In the genomic region with DNA sequence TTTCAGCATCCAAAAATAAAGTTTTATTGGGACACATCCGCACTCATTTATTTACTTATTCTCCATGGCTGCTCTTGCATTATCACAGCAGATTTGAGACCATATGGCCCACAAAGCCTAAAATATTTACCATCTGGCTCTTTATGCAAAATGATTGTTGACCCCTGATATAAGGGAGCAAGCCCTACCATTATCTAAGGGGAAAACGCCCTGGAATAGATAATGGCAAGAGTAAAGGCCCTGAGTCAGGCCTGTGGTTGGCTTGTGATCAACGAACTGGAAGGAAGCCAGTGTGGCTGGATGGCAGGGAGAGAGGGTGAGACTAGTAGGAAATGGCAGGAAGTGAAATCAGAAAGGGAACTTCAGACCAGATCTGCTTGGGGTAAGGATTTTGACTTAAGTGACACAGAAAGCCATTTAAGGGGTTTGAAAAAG, we compare ENCODE assay signal across 9 cellular contexts. TPM values are rescaled to one million over a fixed set of nuclear protein-coding genes. Genes with fewer than 3 reads are reported as not detected.
DNase-seq lines count a peak whose midpoint lies in the region; ATAC-seq and TF ChIP-seq lines count a peak whose summit lies in the region.
"Had no signal": no experiment of that assay in that cellular context is flagged by ENCODE, and none has a peak within 500 bp of the region (broad histone marks: within the 10 kb centered on the region; RNA-seq: fewer than 3 reads in every experiment).

No MANE protein-coding gene starts in this region.

- in situ Hi-C loops in GM23248 (cut with MboI): no loop called here

- WGBS in GM23248 (ENCODE audit: low coverage in 1 of 2, low lambda C conversion rate in 2 of 2, missing lambda C conversion rate in 2 of 2), 2 experiments: 41 to 51% methylated on average over 3 of the region's 3 CpGs

- no peak overlapping the region for H2AFZ ChIP-seq in GM23248

- TF ChIP-seq CTCF in epithelial cell of esophagus (IDR thresholded peaks at IDR 0.05; ENCODE audit: insufficient read depth, low read depth, low read length, missing control alignments): no peak
- TF ChIP-seq CTCF in CD8-positive, alpha-beta T cell (IDR thresholded peaks at IDR 0.05): no peak

- peaks cover 1 to 9% of the 10 kb centered on the region in 2 donors for H3K27me3 Mint-ChIP-seq in CD8-positive, alpha-beta memory T cell
- H3K27me3 Mint-ChIP-seq in CD8-positive, alpha-beta T cell (ENCODE audit: low read depth): peaks cover 3% of the 10 kb centered on the region
- no peaks in the 10 kb centered on the region for H3K27me3 Mint-ChIP-seq in activated T-cell treated with anti-CD3 and anti-CD28 coated beads, Interleukin-2, amount 50 U/mL, for 24 hours

- H3K4me3 Mint-ChIP-seq in CD8-positive, alpha-beta memory T cell: no peak overlapping the region
- H3K4me3 Mint-ChIP-seq in CD8-positive, alpha-beta T cell: no peak overlapping the region
- no peak overlapping the region for H3K4me3 Mint-ChIP-seq in activated T-cell treated with anti-CD3 and anti-CD28 coated beads, Interleukin-2, amount 50 U/mL, for 24 hours

- no peak overlapping the region for H3K4me2 ChIP-seq in GM23248 (ENCODE audit: unreplicated experiment)

- H4K20me1 ChIP-seq in GM23248 (ENCODE audit: insufficient read depth): no peaks in the 10 kb centered on the region

- no peaks in the 10 kb centered on the region for H3K9me3 Mint-ChIP-seq in CD8-positive, alpha-beta memory T cell
- no peaks in the 10 kb centered on the region for H3K9me3 Mint-ChIP-seq in CD8-positive, alpha-beta T cell
- no peaks in the 10 kb centered on the region for H3K9me3 Mint-ChIP-seq in activated T-cell treated with anti-CD3 and anti-CD28 coated beads, Interleukin-2, amount 50 U/mL, for 24 hours

- intact Hi-C loops in CD8-positive, alpha-beta T cell (cut with DNase I, micrococcal nuclease): no loop called here

- H3K4me3 ChIP-seq in GM23248 (no peak overlapping the region), epithelial cell of esophagus (ENCODE audit: low read length) (no peak overlapping the region)
- H3K4me3 ChIP-seq in CD8-positive, alpha-beta memory T cell (ENCODE audit: low read length): no peak overlapping the region
- no peak overlapping the region for H3K4me3 ChIP-seq in CD8-positive, alpha-beta T cell (ENCODE audit: low read depth, low read length)

- no peak overlapping the region for H3K9ac ChIP-seq in GM23248

- H3F3A ChIP-seq in GM23248 (ENCODE audit: insufficient read depth): no peaks in the 10 kb centered on the region; the same call in 1 of the 2 replicates

- no peaks in the 10 kb centered on the region for H3K27me3 ChIP-seq in GM23248 (replicated peaks; ENCODE audit: insufficient read depth)
- no peaks in the 10 kb centered on the region for H3K27me3 ChIP-seq in CD8-positive, alpha-beta memory T cell (ENCODE audit: insufficient read depth, low read length, poor library complexity, severe bottlenecking)
- no peaks in the 10 kb centered on the region for H3K27me3 ChIP-seq in CD8-positive, alpha-beta T cell (ENCODE audit: insufficient read depth, low read length)

- no peaks in the 10 kb centered on the region for H3K36me3 ChIP-seq in GM23248 (ENCODE audit: low read depth)
- no peaks in the 10 kb centered on the region for H3K36me3 ChIP-seq in CD8-positive, alpha-beta memory T cell (ENCODE audit: insufficient read depth, low read length)
- no peaks in the 10 kb centered on the region for H3K36me3 ChIP-seq in CD8-positive, alpha-beta T cell (ENCODE audit: insufficient read depth, low read length)

- H3K36me3 Mint-ChIP-seq in CD8-positive, alpha-beta memory T cell: no peaks in the 10 kb centered on the region
- no peaks in the 10 kb centered on the region for H3K36me3 Mint-ChIP-seq in CD8-positive, alpha-beta T cell
- no peaks in the 10 kb centered on the region for H3K36me3 Mint-ChIP-seq in activated T-cell treated with anti-CD3 and anti-CD28 coated beads, Interleukin-2, amount 50 U/mL, for 24 hours (ENCODE audit: low read depth)

- DNase-seq in GM23248 (peak; percentile 73), NCI-H82 treated with DMSO at 0.1 percent for 48 hours (lab: John Stamatoyannopoulos, UW; ENCODE audit: unreplicated experiment) (peak; percentile 37), epithelial cell of esophagus (ENCODE audit: low read depth) (peak; percentile 76), retina (peak; percentile 44)
- DNase-seq in CD8-positive, alpha-beta memory T cell: no peak
- no peak for DNase-seq in CD8-positive, alpha-beta T cell
- no peak for DNase-seq in activated T-cell treated with anti-CD3 and anti-CD28 coated beads, Interleukin-2, amount 50 U/mL, for 24 hours
- DNase-seq: stimulated activated naive CD4-positive, alpha-beta T cell treated with Interleukin-2 at 50 U/mL for 16 hours had no signal

- CTCF ChIA-PET in CD8-positive, alpha-beta memory T cell (lab: Charles Lee): interaction anchor here (3.0 kb wide), 1 partner anchor 129 kb away, joined by 17 read pairs; no protein-coding TSS in a partner anchor
- CTCF ChIA-PET in CD8-positive, alpha-beta T cell (lab: Charles Lee): interaction anchor here (11.8 kb wide), 1 partner anchor 126 kb away, joined by 314 read pairs; no protein-coding TSS in a partner anchor

- no peaks in the 10 kb centered on the region for H3K4me1 Mint-ChIP-seq in CD8-positive, alpha-beta memory T cell
- H3K4me1 Mint-ChIP-seq in CD8-positive, alpha-beta T cell (ENCODE audit: low read depth): no peaks in the 10 kb centered on the region
- no peaks in the 10 kb centered on the region for H3K4me1 Mint-ChIP-seq in activated T-cell treated with anti-CD3 and anti-CD28 coated beads, Interleukin-2, amount 50 U/mL, for 24 hours (ENCODE audit: low read depth)

- no peaks in the 10 kb centered on the region for H3K79me2 ChIP-seq in GM23248 (ENCODE audit: insufficient read depth)

- H3K9me2 ChIP-seq in GM23248 (ENCODE audit: insufficient read depth): no peaks in the 10 kb centered on the region

- ATAC-seq in HG02642 (IDR thresholded peaks at IDR 0.05; ENCODE audit: poor library complexity, unreplicated experiment): no peak
- no peak for ATAC-seq in CD8-positive, alpha-beta T cell

- no peaks in the 10 kb centered on the region for H3K9me3 ChIP-seq in GM23248 (ENCODE audit: low read depth)
- no peaks in the 10 kb centered on the region for H3K9me3 ChIP-seq in CD8-positive, alpha-beta memory T cell (ENCODE audit: low read length)
- no peaks in the 10 kb centered on the region for H3K9me3 ChIP-seq in CD8-positive, alpha-beta T cell (ENCODE audit: low read length)

- peak overlapping the region in 1 of 8 donors; percentile 27 for H3K27ac Mint-ChIP-seq in CD8-positive, alpha-beta memory T cell
- no peak overlapping the region for H3K27ac Mint-ChIP-seq in CD8-positive, alpha-beta T cell
- H3K27ac Mint-ChIP-seq in activated T-cell treated with anti-CD3 and anti-CD28 coated beads, Interleukin-2, amount 50 U/mL, for 24 hours: no peak overlapping the region

- no peak overlapping the region for H3K27ac ChIP-seq in GM23248
- no peak overlapping the region for H3K27ac ChIP-seq in CD8-positive, alpha-beta memory T cell (ENCODE audit: low read depth, low read length)
- H3K27ac ChIP-seq in CD8-positive, alpha-beta T cell (ENCODE audit: low read depth, low read length): no peak overlapping the region

- H3K4me1 ChIP-seq in GM23248 (ENCODE audit: insufficient read depth): peaks cover 5% of the 10 kb centered on the region; the same call in 1 of the 2 replicates
- H3K4me1 ChIP-seq in CD8-positive, alpha-beta memory T cell (ENCODE audit: insufficient read depth, low read length): no peaks in the 10 kb centered on the region
- H3K4me1 ChIP-seq in CD8-positive, alpha-beta T cell (ENCODE audit: insufficient read depth, low read length): no peaks in the 10 kb centered on the region

- POLR2A ChIA-PET in CD8-positive, alpha-beta memory T cell (lab: Charles Lee): no interaction called here
- POLR2A ChIA-PET in CD8-positive, alpha-beta T cell (lab: Charles Lee): no interaction called here

RNA-seq across cellular contexts. Expression of gene DMXL2, which starts 24.6 kb away (rescaled TPM):
- 17.6 and 28.8 TPM in 2 replicates for total RNA-seq in GM23248 (2014; rRNA removed; shearing (Covaris generic))
- polyA plus RNA-seq in GM23248 (2016; fragmentation: Nextera tagmentation; extraction: Ambion mirVana): 3.6 and 5.2 TPM in 2 replicates
- 1 to 10 TPM; 5.8 to 7.0 TPM for total RNA-seq in CD8-positive, alpha-beta memory T cell
- 0.61 TPM for polyA plus RNA-seq in CD8-positive, alpha-beta memory T cell
- 1 to 10 TPM; 3.3 to 3.6 TPM for total RNA-seq in CD8-positive, alpha-beta T cell

RNA-seq across cellular contexts. Expression of gene SCG3, which starts 34.2 kb away (rescaled TPM):
- not detected in 2 replicates for total RNA-seq in GM23248 (2014; rRNA removed; shearing (Covaris generic))
- polyA plus RNA-seq in GM23248 (2016; fragmentation: Nextera tagmentation; extraction: Ambion mirVana): 0.20 TPM in 1 of 2 replicates, not detected in the other
- total RNA-seq in CD8-positive, alpha-beta memory T cell: not detected
- polyA plus RNA-seq in CD8-positive, alpha-beta memory T cell: not detected
- total RNA-seq in CD8-positive, alpha-beta T cell: not detected

Comparison
In these comparisons a context has a peak if more than half of its experiments do, and no peak if none do; other contexts are left out.
1. DNase-seq: peak in GM23248 (single experiment), NCI-H82 treated with DMSO at 0.1 percent for 48 hours (single experiment), epithelial cell of esophagus (single experiment) and retina (single experiment); none in CD8-positive, alpha-beta memory T cell (0 of 5), CD8-positive, alpha-beta T cell (0 of 7) and activated T-cell treated with anti-CD3 and anti-CD28 coated beads, Interleukin-2, amount 50 U/mL, for 24 hours (single experiment).